2 cellular contexts compared by ENCODE assay signal in the genomic region with DNA sequence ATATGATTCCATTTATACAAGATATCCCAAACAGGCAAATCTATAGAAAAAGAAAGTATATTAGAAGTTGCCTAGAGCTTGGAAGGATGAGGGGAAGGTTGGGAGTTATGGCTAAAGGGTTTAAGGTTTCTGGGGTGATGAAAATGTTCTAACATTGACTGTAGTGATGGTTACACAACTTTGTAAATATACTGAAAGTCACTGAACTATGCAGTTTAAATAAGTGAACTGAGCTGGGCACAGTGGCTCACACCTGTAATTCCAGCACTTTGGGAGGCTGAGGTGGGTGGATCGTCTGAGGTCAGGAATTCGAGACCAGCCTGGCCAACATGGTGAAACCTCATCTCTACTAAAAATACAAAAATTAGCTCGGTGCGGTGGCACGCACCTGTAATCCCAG.
TF ChIP-seq lines count a peak whose summit lies in the region.

No MANE protein-coding gene starts in this region.

TF ChIP-seq in WTC11, 78 proteins besides CTCF, POLR2A, EP300 and RAD21 (continued from another document):
- TF ChIP-seq, protein P1, sequence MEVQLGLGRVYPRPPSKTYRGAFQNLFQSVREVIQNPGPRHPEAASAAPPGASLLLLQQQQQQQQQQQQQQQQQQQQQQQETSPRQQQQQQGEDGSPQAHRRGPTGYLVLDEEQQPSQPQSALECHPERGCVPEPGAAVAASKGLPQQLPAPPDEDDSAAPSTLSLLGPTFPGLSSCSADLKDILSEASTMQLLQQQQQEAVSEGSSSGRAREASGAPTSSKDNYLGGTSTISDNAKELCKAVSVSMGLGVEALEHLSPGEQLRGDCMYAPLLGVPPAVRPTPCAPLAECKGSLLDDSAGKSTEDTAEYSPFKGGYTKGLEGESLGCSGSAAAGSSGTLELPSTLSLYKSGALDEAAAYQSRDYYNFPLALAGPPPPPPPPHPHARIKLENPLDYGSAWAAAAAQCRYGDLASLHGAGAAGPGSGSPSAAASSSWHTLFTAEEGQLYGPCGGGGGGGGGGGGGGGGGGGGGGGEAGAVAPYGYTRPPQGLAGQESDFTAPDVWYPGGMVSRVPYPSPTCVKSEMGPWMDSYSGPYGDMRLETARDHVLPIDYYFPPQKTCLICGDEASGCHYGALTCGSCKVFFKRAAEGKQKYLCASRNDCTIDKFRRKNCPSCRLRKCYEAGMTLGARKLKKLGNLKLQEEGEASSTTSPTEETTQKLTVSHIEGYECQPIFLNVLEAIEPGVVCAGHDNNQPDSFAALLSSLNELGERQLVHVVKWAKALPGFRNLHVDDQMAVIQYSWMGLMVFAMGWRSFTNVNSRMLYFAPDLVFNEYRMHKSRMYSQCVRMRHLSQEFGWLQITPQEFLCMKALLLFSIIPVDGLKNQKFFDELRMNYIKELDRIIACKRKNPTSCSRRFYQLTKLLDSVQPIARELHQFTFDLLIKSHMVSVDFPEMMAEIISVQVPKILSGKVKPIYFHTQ (CRISPR knock-in tag; IDR thresholded peaks at IDR 0.05) = no peak
- TF ChIP-seq OVOL2 (CRISPR knock-in tag; IDR thresholded peaks at IDR 0.05; ENCODE audit: borderline replicate concordance) (no peak), RORB (CRISPR knock-in tag; IDR thresholded peaks at IDR 0.05) (no peak), ZNF138 (CRISPR knock-in tag; conservative IDR thresholded peaks at IDR 0.05) (no peak), TP53 (CRISPR knock-in tag; IDR thresholded peaks at IDR 0.05) (no peak), JUN (CRISPR knock-in tag; IDR thresholded peaks at IDR 0.05) (no peak), CBFB (CRISPR knock-in tag; IDR thresholded peaks at IDR 0.05; ENCODE audit: low read depth) (no peak), ZNF416 (CRISPR knock-in tag; IDR thresholded peaks at IDR 0.05) (no peak), NR3C1 (CRISPR knock-in tag; conservative IDR thresholded peaks at IDR 0.05; ENCODE audit: low read depth) (no peak)
- TF ChIP-seq, protein P2, sequence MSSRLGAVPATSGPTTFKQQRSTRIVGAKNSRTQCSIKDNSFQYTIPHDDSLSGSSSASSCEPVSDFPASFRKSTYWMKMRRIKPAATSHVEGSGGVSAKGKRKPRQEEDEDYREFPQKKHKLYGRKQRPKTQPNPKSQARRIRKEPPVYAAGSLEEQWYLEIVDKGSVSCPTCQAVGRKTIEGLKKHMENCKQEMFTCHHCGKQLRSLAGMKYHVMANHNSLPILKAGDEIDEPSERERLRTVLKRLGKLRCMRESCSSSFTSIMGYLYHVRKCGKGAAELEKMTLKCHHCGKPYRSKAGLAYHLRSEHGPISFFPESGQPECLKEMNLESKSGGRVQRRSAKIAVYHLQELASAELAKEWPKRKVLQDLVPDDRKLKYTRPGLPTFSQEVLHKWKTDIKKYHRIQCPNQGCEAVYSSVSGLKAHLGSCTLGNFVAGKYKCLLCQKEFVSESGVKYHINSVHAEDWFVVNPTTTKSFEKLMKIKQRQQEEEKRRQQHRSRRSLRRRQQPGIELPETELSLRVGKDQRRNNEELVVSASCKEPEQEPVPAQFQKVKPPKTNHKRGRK (CRISPR knock-in tag; IDR thresholded peaks at IDR 0.05; ENCODE audit: borderline replicate concordance) = no peak

TF ChIP-seq in liver, 16 proteins besides CTCF, POLR2A, EP300 and RAD21 (continued from another document):
- TF ChIP-seq TAF1 (conservative IDR thresholded peaks at IDR 0.05) (no peak), EGR1 (IDR thresholded peaks at IDR 0.05; ENCODE audit: low read depth in 2 of 2) (no peak)
TF ChIP-seq in liver: peak in this region for 5.
